Comparison of ENCODE assay signal across 8 cellular contexts in the genomic region with DNA sequence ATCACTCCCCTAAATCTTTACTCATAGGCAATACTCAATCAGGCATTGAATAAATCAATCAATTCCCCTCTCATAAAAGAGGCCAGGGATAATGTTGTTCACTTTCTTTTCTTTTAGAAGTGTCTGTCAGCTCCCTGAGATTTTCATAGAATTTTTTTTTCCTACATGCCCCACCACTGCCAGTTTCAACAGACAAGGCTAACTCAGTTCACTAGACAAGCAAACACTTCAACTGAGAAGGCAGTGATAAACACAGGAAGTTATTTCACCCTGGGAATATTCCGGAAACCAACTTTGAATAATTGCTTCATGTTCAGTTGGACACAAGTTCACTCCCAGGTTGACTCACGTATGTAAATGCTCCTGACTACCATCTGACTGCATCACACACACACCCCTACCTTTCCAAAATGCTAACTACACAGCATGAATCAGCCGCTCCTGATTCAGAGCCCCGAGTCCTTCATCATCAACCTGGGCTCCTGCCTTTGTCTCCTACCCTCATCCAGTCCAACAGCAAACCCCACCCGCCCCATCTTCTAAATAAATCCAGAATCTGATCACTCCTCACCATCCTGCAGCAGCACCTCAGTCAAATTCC.
DNase-seq lines count a peak whose midpoint lies in the region; ATAC-seq and TF ChIP-seq lines count a peak whose summit lies in the region.

No MANE protein-coding gene starts in this region.

- H3K4me3 ChIP-seq in SU-DHL-6 (ENCODE audit: insufficient read depth, low read length, poor library complexity, severe bottlenecking), result no peak overlapping the region
- H3K4me3 ChIP-seq in foreskin fibroblast (ENCODE audit: low read depth in 1 of 2, low read length in 2 of 2), result no peak overlapping the region
- no peak overlapping the region for H3K4me3 ChIP-seq in skin epidermis

- no peaks in the 10 kb centered on the region for H3K36me3 ChIP-seq in SU-DHL-6 (ENCODE audit: low read length)

- H3K27me3 ChIP-seq in SU-DHL-6 (ENCODE audit: low read length), result no peaks in the 10 kb centered on the region

- TF ChIP-seq CTCF in SU-DHL-6 (IDR thresholded peaks at IDR 0.05; ENCODE audit: insufficient read depth, low read length, poor library complexity, severe bottlenecking) (no peak), foreskin fibroblast (IDR thresholded peaks at IDR 0.05; ENCODE audit: low read depth, low read length) (no peak)

- H3K9ac ChIP-seq in SU-DHL-6 (ENCODE audit: low read length), result no peak overlapping the region

- no peaks in the 10 kb centered on the region for H3K9me2 ChIP-seq in SU-DHL-6 (replicated peaks; ENCODE audit: insufficient read depth, low read length)

- H4K20me1 ChIP-seq in SU-DHL-6 (ENCODE audit: low read depth, low read length), result no peaks in the 10 kb centered on the region

- DNase-seq in DMS53 (lab: John Stamatoyannopoulos, UW) (peak; percentile 84), foreskin fibroblast (peak; percentile 85), NCI-H345 (lab: John Stamatoyannopoulos, UW) (no peak), T-helper 9 cell (no peak)

- H3F3A ChIP-seq in SU-DHL-6 (ENCODE audit: insufficient read depth), result peaks cover 3% of the 10 kb centered on the region; the same call in 1 of the 2 replicates

- H3K9me3 ChIP-seq in SU-DHL-6 (ENCODE audit: insufficient read depth, low read length), result no peaks in the 10 kb centered on the region

- peak overlapping the region; percentile 0 for H2AFZ ChIP-seq in SU-DHL-6 (ENCODE audit: low read depth, low read length, severe bottlenecking)

- no peak overlapping the region for H3K27ac ChIP-seq in SU-DHL-6 (ENCODE audit: low read depth, low read length)
- peak overlapping the region in 18 of 21 experiments; percentile 7 to 84 (median 74) for H3K27ac ChIP-seq in skin epidermis

- ATAC-seq in GM19452 (IDR thresholded peaks at IDR 0.05; ENCODE audit: unreplicated experiment), result peak; percentile 64
- ATAC-seq in HG03442 (IDR thresholded peaks at IDR 0.05; ENCODE audit: unreplicated experiment), result peak; percentile 65

- H3K79me2 ChIP-seq in SU-DHL-6 (ENCODE audit: insufficient read depth, low read length), result no peaks in the 10 kb centered on the region

- H3K4me2 ChIP-seq in SU-DHL-6 (ENCODE audit: low read depth, low read length, poor library complexity, severe bottlenecking), result peak overlapping the region; percentile 26

Comparison
In these comparisons a context has a peak if more than half of its experiments do, and no peak if none do; other contexts are left out.
1. DNase-seq: peak in DMS53 (single experiment) and foreskin fibroblast (2 of 2); none in NCI-H345 (single experiment) and T-helper 9 cell (single experiment).